8 cellular contexts compared by ENCODE assay signal in the genomic region with DNA sequence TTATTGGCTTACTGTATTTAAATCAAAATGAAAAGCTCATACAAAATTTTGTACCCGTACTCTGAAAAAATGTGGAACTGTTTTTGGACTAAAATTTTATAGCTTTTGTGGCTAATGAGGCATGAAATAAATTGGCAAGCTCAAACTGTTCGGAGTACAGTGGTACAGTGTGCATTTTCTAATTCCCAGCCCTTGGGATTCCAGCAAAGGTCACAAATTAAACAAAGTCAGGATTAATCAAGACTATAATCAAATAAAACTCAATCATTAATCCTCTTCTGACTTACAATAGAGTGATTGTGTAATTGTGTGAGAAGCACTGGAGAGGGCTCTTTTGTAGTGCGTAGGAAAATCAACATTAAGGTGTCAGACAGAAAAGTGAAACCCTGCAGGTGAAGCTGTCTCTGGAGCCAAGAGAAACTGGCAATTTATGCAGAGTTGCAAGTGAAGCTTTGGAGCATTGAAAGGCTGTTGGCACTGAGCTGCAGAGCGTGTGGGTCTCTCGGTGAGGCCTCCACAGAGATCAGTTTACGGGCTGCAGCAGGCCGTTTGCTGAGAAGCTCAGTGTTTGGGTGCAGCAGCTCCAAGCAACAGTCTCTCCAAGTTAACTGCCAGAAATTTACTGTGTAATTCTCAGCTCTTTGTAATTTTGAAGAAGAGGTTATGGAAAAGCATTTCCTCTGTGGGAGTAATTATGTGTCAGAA.
DNase-seq lines count a peak whose midpoint lies in the region; ATAC-seq and TF ChIP-seq lines count a peak whose summit lies in the region.

No MANE protein-coding gene starts in this region.

- peak overlapping the region; percentile 65 for H3K9ac ChIP-seq in adipocyte (ENCODE audit: low read length)

- H3K27ac ChIP-seq in iPS DF 6.9 (ENCODE audit: low read length) (no peak overlapping the region), tibial nerve (peak overlapping the region in 3 of 4 donors; percentile 6 to 77 (median 74))

- ATAC-seq in HG02973 (IDR thresholded peaks at IDR 0.05; ENCODE audit: unreplicated experiment), result no peak

- H3K4me1 ChIP-seq in adipocyte (ENCODE audit: control insufficient read depth, insufficient read depth, low read length) (peaks cover 37% of the 10 kb centered on the region), iPS DF 6.9 (ENCODE audit: control insufficient read depth, insufficient read depth, low read length) (no peaks in the 10 kb centered on the region), tibial nerve (peaks cover 0 to 26% (median 15%) of the 10 kb centered on the region in 4 donors)

- no peak for TF ChIP-seq POLR2A in tibial nerve (IDR thresholded peaks at IDR 0.05)

- no peak for TF ChIP-seq CTCF in tibial nerve (IDR thresholded peaks at IDR 0.05)

- TF ChIP-seq EP300 in tibial nerve (IDR thresholded peaks at IDR 0.05), result no peak

- peak overlapping the region; percentile 67 for H3K4me3 ChIP-seq in adipocyte (ENCODE audit: low read length)
- H3K4me3 ChIP-seq in iPS DF 6.9 (ENCODE audit: low read length), result no peak overlapping the region
- H3K4me3 ChIP-seq in tibial nerve, result no peak overlapping the region

- H3K27me3 ChIP-seq in adipocyte (replicated peaks; ENCODE audit: control insufficient read depth, insufficient read depth, low read length), result no peaks in the 10 kb centered on the region
- no peaks in the 10 kb centered on the region for H3K27me3 ChIP-seq in iPS DF 6.9 (ENCODE audit: control insufficient read depth, insufficient read depth, low read length)
- H3K27me3 ChIP-seq in tibial nerve, result no peaks in the 10 kb centered on the region

- DNase-seq in ACHN (peak; percentile 45), NCI-H1048 (lab: John Stamatoyannopoulos, UW) (peak; percentile 90), adipocyte (ENCODE audit: low read depth) (peak; percentile 51), iPS DF 6.9 (ENCODE audit: low read depth, low spot score) (peak; percentile 7), tibial nerve (ENCODE audit: low spot score in 2 of 2) (no peak), NCI-H187 (lab: John Stamatoyannopoulos, UW) (no peak)
- DNase-seq in stimulated activated CD4-positive, alpha-beta T cell treated with anti-CD3 and anti-CD28 coated beads, Interleukin-4, amount 100 ng/mL, for 1 hour, result no peak

- no peaks in the 10 kb centered on the region for H3K36me3 ChIP-seq in adipocyte (ENCODE audit: control insufficient read depth, insufficient read depth, low read length, severe bottlenecking)
- H3K36me3 ChIP-seq in iPS DF 6.9 (ENCODE audit: control insufficient read depth, insufficient read depth, low read length), result no peaks in the 10 kb centered on the region
- peaks cover 0 to 20% (median 0%) of the 10 kb centered on the region in 3 donors for H3K36me3 ChIP-seq in tibial nerve

- in situ Hi-C loops in ACHN (cut with HindIII; ENCODE audit: low pct_ligation_motif_present, low pct_unique_long_range_greater_than_20kb, low sequenced_read_pairs), result no loop called here

- WGBS in iPS DF 6.9 (ENCODE audit: insufficient coverage, insufficient read length), result no CpG with 5 or more reads among the region's 7 CpGs
- WGBS in tibial nerve, 2 donors, result 9 to 11% methylated on average over 7 of the region's 7 CpGs

- H3K9me3 ChIP-seq in adipocyte (ENCODE audit: control insufficient read depth, low read length) (peaks cover 7% of the 10 kb centered on the region), iPS DF 6.9 (ENCODE audit: control insufficient read depth, insufficient read depth, low read length) (no peaks in the 10 kb centered on the region), tibial nerve (peaks cover 0 to 10% (median 4%) of the 10 kb centered on the region in 4 donors)

Comparison
In these comparisons a context has a peak if more than half of its experiments do, and no peak if none do; other contexts are left out.
1. DNase-seq: peak in ACHN (single experiment), NCI-H1048 (single experiment), adipocyte (single experiment) and iPS DF 6.9 (single experiment); none in tibial nerve (0 of 2), NCI-H187 (0 of 2) and stimulated activated CD4-positive, alpha-beta T cell treated with anti-CD3 and anti-CD28 coated beads, Interleukin-4, amount 100 ng/mL, for 1 hour (single experiment).